Comparison of ENCODE assay signal across 20 cellular contexts in genomic region chr2:101718479-101718878, GRCh38. TPM values are rescaled to one million over a fixed set of nuclear protein-coding genes. Genes with fewer than 3 reads are reported as not detected.
DNase-seq lines count a peak whose midpoint lies in the region; ATAC-seq, FAIRE-seq and TF ChIP-seq lines count a peak whose summit lies in the region.
"Had no signal": no experiment of that assay in that cellular context is flagged by ENCODE, and none has a peak within 500 bp of the region (broad histone marks: within the 10 kb centered on the region; RNA-seq: fewer than 3 reads in every experiment).

No MANE protein-coding gene starts in this region.

- TF ChIP-seq EP300 in HepG2 (IDR thresholded peaks at IDR 0.05; ENCODE audit: low read depth in 2 of 2, low read length in 2 of 2) (no peak), HepG2 (CRISPR knock-in tag; IDR thresholded peaks at IDR 0.05; ENCODE audit: borderline replicate concordance) (no peak)

- TF ChIP-seq POLR2A in HepG2 (IDR thresholded peaks at IDR 0.05; ENCODE audit: insufficient read depth in 1 of 2, low read depth in 2 of 2, low read length in 2 of 2) (no peak), right lobe of liver (IDR thresholded peaks at IDR 0.05) (no peak)

- H3K4me1 Mint-ChIP-seq in T-helper 17 cell (peaks cover 64% of the 10 kb centered on the region), endodermal cell (peaks cover 35% of the 10 kb centered on the region), Calu3 (ENCODE audit: low read depth, unreplicated experiment) (peaks cover 16% of the 10 kb centered on the region)
- peaks cover 94% of the 10 kb centered on the region for H3K4me1 Mint-ChIP-seq in stimulated activated naive CD8-positive, alpha-beta T cell treated with anti-CD3 and anti-CD28 coated beads, Interleukin-15, amount 100 ng/mL, for 72 hours

- H3K27me3 ChIP-seq in HepG2 (ENCODE audit: control insufficient read depth in 1 of 2, insufficient read depth in 2 of 2, low read length in 2 of 2) (no peaks in the 10 kb centered on the region), right lobe of liver (no peaks in the 10 kb centered on the region), endodermal cell (ENCODE audit: control insufficient read depth, insufficient read depth, low read length, poor library complexity, severe bottlenecking) (no peaks in the 10 kb centered on the region)
- H3K27me3 ChIP-seq: cardiac muscle cell, gastroesophageal sphincter, uterus had no signal

- H3K27ac Mint-ChIP-seq in T-helper 17 cell (peak overlapping the region; percentile 99), endodermal cell (no peak overlapping the region), Calu3 (ENCODE audit: unreplicated experiment) (no peak overlapping the region)
- H3K27ac Mint-ChIP-seq in stimulated activated naive CD8-positive, alpha-beta T cell treated with anti-CD3 and anti-CD28 coated beads, Interleukin-15, amount 100 ng/mL, for 72 hours = peak overlapping the region; percentile 71 to 99

- ATAC-seq in HepG2 (no peak), right lobe of liver (no peak), T-helper 17 cell (no peak), HG03457 (IDR thresholded peaks at IDR 0.05; ENCODE audit: unreplicated experiment) (no peak), GM19035 (IDR thresholded peaks at IDR 0.05; ENCODE audit: unreplicated experiment) (no peak)
- no peak for ATAC-seq in stimulated activated naive CD8-positive, alpha-beta T cell treated with anti-CD3 and anti-CD28 coated beads, Interleukin-15, amount 100 ng/mL, for 72 hours
- ATAC-seq: gastroesophageal sphincter had no signal

- DNase-seq in HepG2 (ENCODE audit: low spot score) (no peak), right lobe of liver (no peak), T-helper 17 cell (no peak), endodermal cell (peak; percentile 15), Calu3 (no peak)
- no peak for DNase-seq in stimulated activated naive CD8-positive, alpha-beta T cell treated with anti-CD3 and anti-CD28 coated beads, Interleukin-15, amount 100 ng/mL, for 72 hours
- DNase-seq: activated gamma-delta T cell; AML-193; DMS53; H7; mesenchymal stem cell; MV-4-11; NCI-H2081; NCI-H524 treated with DMSO at 0.1 percent for 48 hours; stimulated activated CD4-positive, alpha-beta T cell treated with anti-CD3 and anti-CD28 coated beads, Interleukin-4, amount 100 ng/mL, for 4 hours; uterus had no signal

- H3K9ac ChIP-seq in HepG2 (ENCODE audit: insufficient read depth, low read depth, low read length) (no peak overlapping the region), endodermal cell (ENCODE audit: extremely low read depth, low read length, poor library complexity, severe bottlenecking) (no peak overlapping the region)

- no peak for FAIRE-seq in HepG2 (lab: Jason Lieb, UNC)

- peaks cover 97% of the 10 kb centered on the region for H3K79me2 ChIP-seq in HepG2 (ENCODE audit: insufficient read depth, low read length)

- H3K4me3 ChIP-seq in HepG2 (replicated peaks in 1 of 3; ENCODE audit: insufficient read depth in 1 of 3, low read depth in 2 of 3, low read length in 3 of 3) = no peak overlapping the region
- no peak overlapping the region for H3K4me3 ChIP-seq in right lobe of liver
- H3K4me3 ChIP-seq in endodermal cell (ENCODE audit: low read length) = no peak overlapping the region
- H3K4me3 ChIP-seq: cardiac muscle cell, gastroesophageal sphincter, uterus had no signal

- no TSS peak for BruUV-seq in HepG2 (replicated peaks; lab: Mats Ljungman, UMichigan)
- BruUV-seq in Calu3 (replicated peaks; lab: Mats Ljungman, UMichigan) = no TSS peak

- H3K27me3 Mint-ChIP-seq in T-helper 17 cell (no peaks in the 10 kb centered on the region), endodermal cell (ENCODE audit: insufficient read depth) (no peaks in the 10 kb centered on the region), Calu3 (ENCODE audit: unreplicated experiment) (no peaks in the 10 kb centered on the region)
- no peaks in the 10 kb centered on the region for H3K27me3 Mint-ChIP-seq in stimulated activated naive CD8-positive, alpha-beta T cell treated with anti-CD3 and anti-CD28 coated beads, Interleukin-15, amount 100 ng/mL, for 72 hours

- H4K20me1 ChIP-seq in HepG2 (ENCODE audit: insufficient read depth, low read length) = peaks cover 91% of the 10 kb centered on the region

- H3K36me3 ChIP-seq in HepG2 (replicated peaks in 1 of 2; ENCODE audit: control insufficient read depth in 1 of 2, insufficient read depth in 2 of 2, low read length in 2 of 2) = peaks cover 8 to 29% of the 10 kb centered on the region in 2 experiments
- peaks cover 0 to 2% (median 0%) of the 10 kb centered on the region in 4 donors for H3K36me3 ChIP-seq in right lobe of liver
- peaks cover 15% of the 10 kb centered on the region for H3K36me3 ChIP-seq in endodermal cell (ENCODE audit: control insufficient read depth, insufficient read depth, low read length)
- H3K36me3 ChIP-seq: cardiac muscle cell, gastroesophageal sphincter, uterus had no signal

- peak overlapping the region; percentile 81 for H3K4me3 Mint-ChIP-seq in T-helper 17 cell
- H3K4me3 Mint-ChIP-seq in endodermal cell = no peak overlapping the region
- peak overlapping the region; percentile 48 to 78 for H3K4me3 Mint-ChIP-seq in stimulated activated naive CD8-positive, alpha-beta T cell treated with anti-CD3 and anti-CD28 coated beads, Interleukin-15, amount 100 ng/mL, for 72 hours
- no peak overlapping the region for H3K4me3 Mint-ChIP-seq in Calu3 (ENCODE audit: low read depth, unreplicated experiment)

- H3K27ac ChIP-seq in HepG2 (ENCODE audit: extremely low read length, insufficient read depth, low read length) (no peak overlapping the region), right lobe of liver (no peak overlapping the region), endodermal cell (ENCODE audit: low read depth, low read length) (no peak overlapping the region)
- H3K27ac ChIP-seq: cardiac muscle cell, gastroesophageal sphincter, uterus had no signal

- CTCF ChIA-PET in HepG2 (lab: Yijun Ruan, JAX; ENCODE audit: low intra/inter-chr PET ratio, low total read pairs) (no interaction called here), Calu3 (lab: Charles Lee) (interaction anchor here (0.6 kb wide), 1 partner anchor 20 kb away, joined by 4 read pairs; no protein-coding TSS in a partner anchor)

- H3K4me1 ChIP-seq in HepG2 (ENCODE audit: insufficient read depth, low read length) (peaks cover 79% of the 10 kb centered on the region), right lobe of liver (no peaks in the 10 kb centered on the region), endodermal cell (ENCODE audit: control insufficient read depth, insufficient read depth, low read length) (peaks cover 7% of the 10 kb centered on the region)
- H3K4me1 ChIP-seq: uterus had no signal

- POLR2A ChIA-PET in HepG2 (lab: Yijun Ruan, JAX) = interaction anchor here (0.7 to 2.4 kb wide), 2 partner anchors 13 to 21 kb away, joined by 3 to 10 read pairs; partner anchors contain the start of gene MAP4K4

- H2AFZ ChIP-seq in HepG2 (ENCODE audit: low read length) = no peak overlapping the region

- no peak for TF ChIP-seq CTCF in HepG2 (CRISPR knock-in tag; IDR thresholded peaks at IDR 0.05)
- no peak for TF ChIP-seq CTCF in right lobe of liver (IDR thresholded peaks at IDR 0.05)
- no peak for TF ChIP-seq CTCF in endodermal cell (conservative IDR thresholded peaks at IDR 0.05)
- no peak for TF ChIP-seq CTCF in Calu3 (IDR thresholded peaks at IDR 0.05; ENCODE audit: unreplicated experiment)

- in situ Hi-C loops in HepG2 (cut with HindIII; ENCODE audit: extremely low pct_ligation_motif_present, low pct_unique_long_range_greater_than_20kb) = no loop called here

- intact Hi-C loops in HepG2 (cut with micrococcal nuclease; ENCODE audit: unreplicated experiment) = no loop called here
- intact Hi-C loops in right lobe of liver (cut with DNase I) = no loop called here
- intact Hi-C loops in Calu3 (cut with micrococcal nuclease; ENCODE audit: unreplicated experiment) = no loop called here

- H3K9me3 ChIP-seq in HepG2 (ENCODE audit: low read length) (no peaks in the 10 kb centered on the region), right lobe of liver (no peaks in the 10 kb centered on the region), T-helper 17 cell (ENCODE audit: control insufficient read depth, low read length, poor library complexity, severe bottlenecking) (no peaks in the 10 kb centered on the region), endodermal cell (ENCODE audit: control insufficient read depth, low read length) (no peaks in the 10 kb centered on the region)
- H3K9me3 ChIP-seq: gastroesophageal sphincter, uterus had no signal

- no peaks in the 10 kb centered on the region for H3K36me3 Mint-ChIP-seq in T-helper 17 cell (ENCODE audit: low read depth)
- H3K36me3 Mint-ChIP-seq in endodermal cell (ENCODE audit: low read depth) = peaks cover 13% of the 10 kb centered on the region
- H3K36me3 Mint-ChIP-seq in Calu3 (ENCODE audit: insufficient read depth, unreplicated experiment) = peaks cover 10% of the 10 kb centered on the region

- TF ChIP-seq RAD21 in HepG2 (CRISPR knock-in tag; IDR thresholded peaks at IDR 0.05) = no peak

- 100% methylated on average over 1 of the region's 1 CpG for WGBS in HepG2 (ENCODE audit: low lambda C conversion rate)
- WGBS in right lobe of liver (ENCODE audit: insufficient coverage, low coverage, low lambda C conversion rate, missing lambda C conversion rate) = 86% methylated on average over 1 of the region's 1 CpG
- 100% methylated on average over 1 of the region's 1 CpG; no CpG with 5 or more reads in 1 of the 2 experiments for WGBS in endodermal cell (ENCODE audit: insufficient coverage in 1 of 2, insufficient read length in 1 of 2), 2 experiments

- no peaks in the 10 kb centered on the region for H3K9me3 Mint-ChIP-seq in endodermal cell
- H3K9me3 Mint-ChIP-seq in stimulated activated naive CD8-positive, alpha-beta T cell treated with anti-CD3 and anti-CD28 coated beads, Interleukin-15, amount 100 ng/mL, for 72 hours = peaks cover 7 to 8% of the 10 kb centered on the region in 2 donors
- no peaks in the 10 kb centered on the region for H3K9me3 Mint-ChIP-seq in Calu3 (ENCODE audit: low read depth, unreplicated experiment)

- H3K4me2 ChIP-seq in HepG2 (ENCODE audit: low read depth, low read length) = no peak overlapping the region

RNA-seq across cellular contexts. Expression of gene MAP4K4, which starts 21.0 kb away (rescaled TPM):
- 264 and 301 TPM in 2 replicates for total RNA-seq in HepG2 (2016; rRNA removed; fragmentation: Illumina TruSeq; extraction: Trizol)
- 62.1 and 62.9 TPM in 2 replicates for total RNA-seq in HepG2 (2016; cell fraction: cytosol; rRNA removed; fragmentation: Illumina TruSeq; extraction: Trizol; ENCODE audit: low read depth)
- total RNA-seq in HepG2 (2016; cell fraction: insoluble cytoplasmic fraction; rRNA removed; fragmentation: Illumina TruSeq; extraction: Trizol) = 264 and 269 TPM in 2 replicates
- 200 and 238 TPM in 2 replicates for total RNA-seq in HepG2 (2016; cell fraction: membrane; rRNA removed; fragmentation: Illumina TruSeq; extraction: Trizol)
- total RNA-seq in HepG2 (2016; cell fraction: nucleus; rRNA removed; fragmentation: Illumina TruSeq; extraction: Trizol) = 292 and 308 TPM in 2 replicates
- polyA plus RNA-seq in HepG2 (2011; rRNA removed) = 101 and 105 TPM in 2 replicates
- polyA plus RNA-seq in HepG2 (2011; cell fraction: cytosol; rRNA removed) = 67.0 and 72.8 TPM in 2 replicates
- polyA plus RNA-seq in HepG2 (2011; cell fraction: nucleus; rRNA removed) = 261 and 287 TPM in 2 replicates
- polyA plus RNA-seq in HepG2 (2012) = 138 and 155 TPM in 2 replicates
- polyA plus RNA-seq in HepG2 (2016; cell fraction: cytosol; fragmentation: Illumina TruSeq; extraction: Trizol; ENCODE audit: low read depth) = 48.8 and 52.9 TPM in 2 replicates
- 269 and 298 TPM in 2 replicates for polyA plus RNA-seq in HepG2 (2016; cell fraction: insoluble cytoplasmic fraction; fragmentation: Illumina TruSeq; extraction: Trizol; ENCODE audit: low read depth)
- 137 and 163 TPM in 2 replicates for polyA plus RNA-seq in HepG2 (2016; cell fraction: membrane; fragmentation: Illumina TruSeq; extraction: Trizol; ENCODE audit: low read depth)
- 298 and 312 TPM in 2 replicates for polyA plus RNA-seq in HepG2 (2016; cell fraction: nucleus; fragmentation: Illumina TruSeq; extraction: Trizol; ENCODE audit: insufficient read depth, low read depth)
- polyA minus RNA-seq in HepG2 (2011; rRNA and poly(A)+ RNA removed; ENCODE audit: low replicate concordance) = 84.0 and 279 TPM in 2 replicates
- polyA minus RNA-seq in HepG2 (2011; cell fraction: cytosol; rRNA and poly(A)+ RNA removed) = 99.4 and 99.7 TPM in 2 replicates
- 680 and 703 TPM in 2 replicates for polyA minus RNA-seq in HepG2 (2011; cell fraction: nucleus; rRNA and poly(A)+ RNA removed)
- 10 to 100 TPM; 29.8 to 36.5 (median 31.1) TPM for total RNA-seq in right lobe of liver
- 100 to 1,000 TPM in 1 of 2 donors, 10 to 100 TPM in 1; 98.1 to 102 TPM for total RNA-seq in T-helper 17 cell
- total RNA-seq in endodermal cell = 100 to 1,000 TPM; 130 to 142 TPM
- 156 TPM for polyA plus RNA-seq in endodermal cell (2013, experiment 1 of 2)
- polyA plus RNA-seq in endodermal cell (2013, experiment 2 of 2) = 139 TPM
- total RNA-seq in Calu3 (2022) = 136 and 151 TPM in 2 replicates

Comparison
In these comparisons a context has a peak if more than half of its experiments do, and no peak if none do; other contexts are left out.
1. H3K27ac Mint-ChIP-seq: peak in T-helper 17 cell (single experiment) and stimulated activated naive CD8-positive, alpha-beta T cell treated with anti-CD3 and anti-CD28 coated beads, Interleukin-15, amount 100 ng/mL, for 72 hours (2 of 2); none in endodermal cell (single experiment) and Calu3 (single experiment).
2. H3K4me3 Mint-ChIP-seq: peak in T-helper 17 cell (single experiment) and stimulated activated naive CD8-positive, alpha-beta T cell treated with anti-CD3 and anti-CD28 coated beads, Interleukin-15, amount 100 ng/mL, for 72 hours (2 of 2); none in endodermal cell (single experiment) and Calu3 (single experiment).